In genomic region chr4:139658185-139658584, GRCh38 we compare ENCODE assay signal across 1 cellular context.
TF ChIP-seq lines count a peak whose summit lies in the region.

No MANE protein-coding gene starts in this region.

TF ChIP-seq in IMR-90, 13 proteins besides CTCF, POLR2A, EP300 and RAD21:
- TF ChIP-seq CEBPB (IDR thresholded peaks at IDR 0.05; ENCODE audit: low read depth, low read length) (no peak), RFX5 (IDR thresholded peaks at IDR 0.05; ENCODE audit: low read depth, low read length) (no peak), MXI1 (IDR thresholded peaks at IDR 0.05; ENCODE audit: borderline replicate concordance, low read depth, low read length) (no peak), FOS (IDR thresholded peaks at IDR 0.05; ENCODE audit: low read depth, low read length) (no peak), SMC3 (IDR thresholded peaks at IDR 0.05; ENCODE audit: low read depth, low read length) (no peak), MAFK (IDR thresholded peaks at IDR 0.05; ENCODE audit: low read depth, low read length) (no peak), NFE2L2 (IDR thresholded peaks at IDR 0.05; ENCODE audit: low read depth, low read length) (no peak), RCOR1 (IDR thresholded peaks at IDR 0.05; ENCODE audit: insufficient replicate concordance, low read length) (no peak), BHLHE40 (IDR thresholded peaks at IDR 0.05; ENCODE audit: low read depth, low read length) (no peak)
- TF ChIP-seq, protein P1, sequence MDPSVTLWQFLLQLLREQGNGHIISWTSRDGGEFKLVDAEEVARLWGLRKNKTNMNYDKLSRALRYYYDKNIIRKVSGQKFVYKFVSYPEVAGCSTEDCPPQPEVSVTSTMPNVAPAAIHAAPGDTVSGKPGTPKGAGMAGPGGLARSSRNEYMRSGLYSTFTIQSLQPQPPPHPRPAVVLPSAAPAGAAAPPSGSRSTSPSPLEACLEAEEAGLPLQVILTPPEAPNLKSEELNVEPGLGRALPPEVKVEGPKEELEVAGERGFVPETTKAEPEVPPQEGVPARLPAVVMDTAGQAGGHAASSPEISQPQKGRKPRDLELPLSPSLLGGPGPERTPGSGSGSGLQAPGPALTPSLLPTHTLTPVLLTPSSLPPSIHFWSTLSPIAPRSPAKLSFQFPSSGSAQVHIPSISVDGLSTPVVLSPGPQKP (IDR thresholded peaks at IDR 0.05; ENCODE audit: borderline replicate concordance, low read depth, low read length) = no peak
